In genomic region chr5:149202910-149203451, GRCh38 we compare ENCODE assay signal across 16 cellular contexts.
DNase-seq lines count a peak whose midpoint lies in the region; ATAC-seq and TF ChIP-seq lines count a peak whose summit lies in the region.
"Had no signal": no experiment of that assay in that cellular context is flagged by ENCODE, and none has a peak within 500 bp of the region (broad histone marks: within the 10 kb centered on the region; RNA-seq: fewer than 3 reads in every experiment).

No MANE protein-coding gene starts in this region.

- no peak overlapping the region for H3K4me2 ChIP-seq in mesenchymal stem cell (ENCODE audit: low read length, poor library complexity, severe bottlenecking)

- no peak overlapping the region for H3K23ac ChIP-seq in mesenchymal stem cell (ENCODE audit: low read length in 2 of 2)

- no peak overlapping the region for H3K27ac Mint-ChIP-seq in stimulated activated naive CD8-positive, alpha-beta T cell treated with anti-CD3 and anti-CD28 coated beads, Interleukin-15, amount 100 ng/mL, for 72 hours
- H3K27ac Mint-ChIP-seq in endothelial cell (ENCODE audit: unreplicated experiment): no peak overlapping the region
- H3K27ac Mint-ChIP-seq: B cell; CD4-positive, alpha-beta T cell; HFFc6 had no signal

- H3K36me3 Mint-ChIP-seq in endothelial cell (ENCODE audit: low read depth, unreplicated experiment): no peaks in the 10 kb centered on the region

- no peak overlapping the region for H3K14ac ChIP-seq in mesenchymal stem cell (ENCODE audit: low read length in 2 of 2)

- H2AK5ac ChIP-seq in mesenchymal stem cell (ENCODE audit: low read length, severe bottlenecking): no peak overlapping the region

- peak overlapping the region; percentile 23 for H4K91ac ChIP-seq in mesenchymal stem cell (ENCODE audit: low read length)

- H3K27me3 Mint-ChIP-seq in stimulated activated naive CD8-positive, alpha-beta T cell treated with anti-CD3 and anti-CD28 coated beads, Interleukin-15, amount 100 ng/mL, for 72 hours: no peaks in the 10 kb centered on the region
- H3K27me3 Mint-ChIP-seq in endothelial cell (ENCODE audit: unreplicated experiment): peaks cover 3% of the 10 kb centered on the region
- H3K27me3 Mint-ChIP-seq: B cell; CD4-positive, alpha-beta T cell had no signal

- H3K4me3 Mint-ChIP-seq in stimulated activated naive CD8-positive, alpha-beta T cell treated with anti-CD3 and anti-CD28 coated beads, Interleukin-15, amount 100 ng/mL, for 72 hours: no peak overlapping the region
- no peak overlapping the region for H3K4me3 Mint-ChIP-seq in endothelial cell (ENCODE audit: unreplicated experiment)
- H3K4me3 Mint-ChIP-seq: B cell; CD4-positive, alpha-beta T cell; HFFc6 had no signal

- H2BK120ac ChIP-seq in mesenchymal stem cell (ENCODE audit: low read depth, low read length): no peak overlapping the region

- H2BK5ac ChIP-seq in mesenchymal stem cell (ENCODE audit: low read depth, low read length, poor library complexity, severe bottlenecking): no peak overlapping the region

- no peak for DNase-seq in stimulated activated naive CD8-positive, alpha-beta T cell treated with anti-CD3 and anti-CD28 coated beads, Interleukin-15, amount 100 ng/mL, for 72 hours
- no peak for DNase-seq in stimulated activated naive CD8-positive, alpha-beta T cell treated with anti-CD3 and anti-CD28 coated beads, Interleukin-15, Interleukin-2, amounts not matched to agents 100 U/mL and 50 U/mL, for 24 hours
- DNase-seq in SJSA1 (ENCODE audit: low read depth in 1 of 2, low spot score in 2 of 2) (no peak), mesenchymal stem cell (no peak), SK-N-DZ (ENCODE audit: low spot score) (no peak), dermis blood vessel endothelial cell (no peak), endothelial cell (ENCODE audit: low spot score) (no peak), KBM-7 (no peak)
- DNase-seq: C1 segment of cervical spinal cord; CD4-positive, alpha-beta T cell; DMS153; DMS79 treated with DMSO at 0.1 percent for 48 hours; GM23248; H7 had no signal

- H3K4me1 ChIP-seq in SJSA1 (replicated peaks) (peaks cover 52% of the 10 kb centered on the region), mesenchymal stem cell (ENCODE audit: control insufficient read depth, insufficient read depth, low read depth, low read length) (no peaks in the 10 kb centered on the region)

- peak; percentile 27 for ATAC-seq in stimulated activated naive CD8-positive, alpha-beta T cell treated with anti-CD3 and anti-CD28 coated beads, Interleukin-15, amount 100 ng/mL, for 72 hours
- no peak for ATAC-seq in stimulated activated naive CD8-positive, alpha-beta T cell treated with anti-CD3 and anti-CD28 coated beads, Interleukin-15, Interleukin-2, amounts not matched to agents 100 U/mL and 50 U/mL, for 24 hours

- H3K36me3 ChIP-seq in SJSA1 (peaks cover 72% of the 10 kb centered on the region), mesenchymal stem cell (ENCODE audit: control insufficient read depth in 1 of 2, insufficient read depth in 2 of 2, low read depth in 1 of 2, low read length in 2 of 2) (peaks cover 25 to 78% of the 10 kb centered on the region in 2 experiments)

- H4K8ac ChIP-seq in mesenchymal stem cell (ENCODE audit: low read length): peak overlapping the region; percentile 7

- 98% methylated on average over 1 of the region's 1 CpG for WGBS in mesenchymal stem cell

- H2BK12ac ChIP-seq in mesenchymal stem cell (ENCODE audit: low read length in 2 of 2): peak overlapping the region; percentile 69 to 87

- peak overlapping the region; percentile 5 to 61 for H3K18ac ChIP-seq in mesenchymal stem cell (ENCODE audit: low read depth in 1 of 2, low read length in 2 of 2)

- in situ Hi-C loops in KBM-7 (cut with MboI; ENCODE audit: low pct_unique_long_range_greater_than_20kb, low sequenced_read_pairs): no loop called here

- H3K4me3 ChIP-seq in SJSA1 (no peak overlapping the region), mesenchymal stem cell (ENCODE audit: insufficient read depth in 1 of 2, low read depth in 1 of 2, low read length in 2 of 2) (no peak overlapping the region)
- H3K4me3 ChIP-seq: GM23248 had no signal

- H3K27me3 ChIP-seq in SJSA1 (replicated peaks) (no peaks in the 10 kb centered on the region), mesenchymal stem cell (ENCODE audit: control insufficient read depth in 1 of 2, insufficient read depth in 1 of 2, low read length in 2 of 2) (no peaks in the 10 kb centered on the region)

- no peaks in the 10 kb centered on the region for H3K9me3 Mint-ChIP-seq in stimulated activated naive CD8-positive, alpha-beta T cell treated with anti-CD3 and anti-CD28 coated beads, Interleukin-15, amount 100 ng/mL, for 72 hours
- no peaks in the 10 kb centered on the region for H3K9me3 Mint-ChIP-seq in endothelial cell (ENCODE audit: unreplicated experiment)
- H3K9me3 Mint-ChIP-seq: CD4-positive, alpha-beta T cell; HFFc6 had no signal

- no peak overlapping the region for H3K4ac ChIP-seq in mesenchymal stem cell (ENCODE audit: low read depth in 1 of 2, low read length in 2 of 2)

- no peaks in the 10 kb centered on the region for H3K4me1 Mint-ChIP-seq in stimulated activated naive CD8-positive, alpha-beta T cell treated with anti-CD3 and anti-CD28 coated beads, Interleukin-15, amount 100 ng/mL, for 72 hours
- no peaks in the 10 kb centered on the region for H3K4me1 Mint-ChIP-seq in endothelial cell (ENCODE audit: unreplicated experiment)
- H3K4me1 Mint-ChIP-seq: B cell had no signal

- no peak for TF ChIP-seq CTCF in endothelial cell (IDR thresholded peaks at IDR 0.05; ENCODE audit: unreplicated experiment)

- no peak overlapping the region for H2BK15ac ChIP-seq in mesenchymal stem cell (ENCODE audit: low read depth, poor library complexity, severe bottlenecking)

- H3K9me3 ChIP-seq in SJSA1 (replicated peaks) (no peaks in the 10 kb centered on the region), mesenchymal stem cell (ENCODE audit: control insufficient read depth, low read length) (peaks cover 3% of the 10 kb centered on the region)

- H3K9ac ChIP-seq in mesenchymal stem cell (ENCODE audit: low read length): no peak overlapping the region
- H3K9ac ChIP-seq: GM23248 had no signal

- no peak overlapping the region for H2AFZ ChIP-seq in mesenchymal stem cell (ENCODE audit: low read depth, low read length)
- H2AFZ ChIP-seq: GM23248 had no signal

- H3K27ac ChIP-seq in SJSA1 (peak overlapping the region; percentile 97), mesenchymal stem cell (ENCODE audit: low read length, poor library complexity, severe bottlenecking) (no peak overlapping the region)

- no peaks in the 10 kb centered on the region for H3K79me1 ChIP-seq in mesenchymal stem cell (replicated peaks; ENCODE audit: low read length, poor library complexity, severe bottlenecking)
